ENCODE assay signal across 16 cellular contexts in genomic region chr22:46827072-46827780, GRCh38.
A peak's percentile ranks its signal among the peaks of the same experiment; 100 is the strongest.
DNase-seq lines count a peak whose midpoint lies in the region; TF ChIP-seq lines count a peak whose summit lies in the region.
"Had no signal": no experiment of that assay in that cellular context is flagged by ENCODE, and none has a peak within 500 bp of the region (broad histone marks: within the 10 kb centered on the region; RNA-seq: fewer than 3 reads in every experiment).

No MANE protein-coding gene starts in this region.

- H3K18ac ChIP-seq in mesendoderm (ENCODE audit: low read length), result no peak overlapping the region

- no TSS peak for BruUV-seq in Caco-2 (replicated peaks; lab: Mats Ljungman, UMichigan)

- DNase-seq in Caco-2 (peak in 1 of 2 experiments; percentile 27), H7 (peak; percentile 93), endodermal cell (peak; percentile 93), mesendoderm (peak; percentile 92), NCI-H1417 treated with DMSO at 0.1 percent for 48 hours (lab: John Stamatoyannopoulos, UW) (no peak), NCI-H2029 treated with DMSO at 0.1 percent for 48 hours (lab: John Stamatoyannopoulos, UW) (no peak)
- no peak for DNase-seq in activated effector memory CD4-positive, alpha-beta T cell treated with Interleukin-2 at 50 U/mL for 16 hours
- DNase-seq: activated T-cell treated with anti-CD3 and anti-CD28 coated beads, Interleukin-2, amount 50 U/mL, for 24 hours; CD4-positive, alpha-beta memory T cell; gastrocnemius medialis; GDM1; kidney; NCI-H1694; pancreas; stimulated activated CD4-positive, alpha-beta T cell treated with anti-CD3 and anti-CD28 coated beads, Interleukin-12 subunit alpha, Interleukin-12 subunit beta, amount 100 ng/mL, for 4 hours had no signal

- H3K4me1 Mint-ChIP-seq in Caco-2 (ENCODE audit: low read depth, unreplicated experiment) (peaks cover 11% of the 10 kb centered on the region), endodermal cell (peaks cover 20% of the 10 kb centered on the region)

- H3K9me3 Mint-ChIP-seq in Caco-2 (ENCODE audit: unreplicated experiment) (no peaks in the 10 kb centered on the region), endodermal cell (peaks cover 2% of the 10 kb centered on the region)
- H3K9me3 Mint-ChIP-seq: activated T-cell treated with anti-CD3 and anti-CD28 coated beads, Interleukin-2, amount 50 U/mL, for 24 hours; CD4-positive, alpha-beta memory T cell had no signal

- H2BK5ac ChIP-seq in mesendoderm (ENCODE audit: low read length), result no peak overlapping the region

- H3K27me3 Mint-ChIP-seq in Caco-2 (ENCODE audit: insufficient read depth, unreplicated experiment) (no peaks in the 10 kb centered on the region), endodermal cell (ENCODE audit: insufficient read depth) (no peaks in the 10 kb centered on the region)
- H3K27me3 Mint-ChIP-seq: activated T-cell treated with anti-CD3 and anti-CD28 coated beads, Interleukin-2, amount 50 U/mL, for 24 hours; CD4-positive, alpha-beta memory T cell had no signal

- no peak overlapping the region for H3K56ac ChIP-seq in mesendoderm (ENCODE audit: low read length)

- H3K4me3 Mint-ChIP-seq in Caco-2 (ENCODE audit: unreplicated experiment) (no peak overlapping the region), endodermal cell (no peak overlapping the region)
- H3K4me3 Mint-ChIP-seq: activated T-cell treated with anti-CD3 and anti-CD28 coated beads, Interleukin-2, amount 50 U/mL, for 24 hours; CD4-positive, alpha-beta memory T cell had no signal

- no peaks in the 10 kb centered on the region for H3K27me3 ChIP-seq in Caco-2 (replicated peaks; ENCODE audit: control insufficient read depth, insufficient read depth, low read length)
- no peaks in the 10 kb centered on the region for H3K27me3 ChIP-seq in H7 (ENCODE audit: control insufficient read depth, insufficient read depth, low read length)
- H3K27me3 ChIP-seq in endodermal cell (ENCODE audit: control insufficient read depth, insufficient read depth, low read length, poor library complexity, severe bottlenecking), result no peaks in the 10 kb centered on the region
- H3K27me3 ChIP-seq in mesendoderm (ENCODE audit: insufficient read depth, low read length, poor library complexity), result no peaks in the 10 kb centered on the region
- H3K27me3 ChIP-seq: adrenal gland, gastrocnemius medialis, pancreas had no signal

- no peak overlapping the region for H2BK120ac ChIP-seq in mesendoderm (ENCODE audit: low read depth, low read length)

- H3K9me3 ChIP-seq in Caco-2 (no peaks in the 10 kb centered on the region), endodermal cell (ENCODE audit: control insufficient read depth, low read length) (no peaks in the 10 kb centered on the region)
- H3K9me3 ChIP-seq: adrenal gland, gastrocnemius medialis, pancreas had no signal

- CTCF ChIA-PET in Caco-2 (lab: Charles Lee), result interaction anchor here (0.6 kb wide), 1 partner anchor 217 kb away, joined by 3 read pairs; no protein-coding TSS in a partner anchor

- H3K27ac Mint-ChIP-seq in Caco-2 (ENCODE audit: unreplicated experiment) (no peak overlapping the region), endodermal cell (peak overlapping the region; percentile 86)
- H3K27ac Mint-ChIP-seq: activated T-cell treated with anti-CD3 and anti-CD28 coated beads, Interleukin-2, amount 50 U/mL, for 24 hours had no signal

- intact Hi-C loops in Caco-2 (cut with micrococcal nuclease; ENCODE audit: unreplicated experiment), result no loop called here

- no peak overlapping the region for H3K4ac ChIP-seq in mesendoderm (ENCODE audit: low read depth, low read length)

- peaks cover 2% of the 10 kb centered on the region; the same call in 1 of the 2 replicates for H3K36me3 ChIP-seq in Caco-2 (ENCODE audit: control insufficient read depth, insufficient read depth, low read length)
- H3K36me3 ChIP-seq in H7 (replicated peaks; ENCODE audit: control insufficient read depth, insufficient read depth, low read length), result no peaks in the 10 kb centered on the region; the same call in 1 of the 2 replicates
- peaks cover 37% of the 10 kb centered on the region for H3K36me3 ChIP-seq in endodermal cell (ENCODE audit: control insufficient read depth, insufficient read depth, low read length)
- no peaks in the 10 kb centered on the region for H3K36me3 ChIP-seq in mesendoderm (ENCODE audit: control insufficient read depth, insufficient read depth, low read length)
- H3K36me3 ChIP-seq: gastrocnemius medialis, pancreas had no signal

- H3K9ac ChIP-seq in endodermal cell (ENCODE audit: extremely low read depth, low read length, poor library complexity, severe bottlenecking), result no peak overlapping the region
- no peak overlapping the region for H3K9ac ChIP-seq in mesendoderm (ENCODE audit: low read length)

- no peak overlapping the region for H2AK5ac ChIP-seq in mesendoderm (ENCODE audit: low read length)

- no peak overlapping the region for H4K5ac ChIP-seq in mesendoderm (ENCODE audit: low read length)

- 87% methylated on average over 23 to 27 of the region's 27 CpGs for WGBS in endodermal cell (ENCODE audit: insufficient coverage in 1 of 2, insufficient read length in 1 of 2), 2 experiments
- WGBS in mesendoderm (ENCODE audit: extremely low coverage, insufficient coverage, low lambda C conversion rate), result no CpG with 5 or more reads among the region's 27 CpGs

- H3K79me2 ChIP-seq in mesendoderm (ENCODE audit: control insufficient read depth, insufficient read depth, low read length), result no peaks in the 10 kb centered on the region

- no peak overlapping the region for H3K4me2 ChIP-seq in mesendoderm (ENCODE audit: low read length)

- H2BK15ac ChIP-seq in mesendoderm (replicated peaks; ENCODE audit: low read depth), result no peak overlapping the region

- no peak overlapping the region for H3K23ac ChIP-seq in mesendoderm (ENCODE audit: low read length)

- H3K4me1 ChIP-seq in Caco-2, result no peaks in the 10 kb centered on the region
- no peaks in the 10 kb centered on the region for H3K4me1 ChIP-seq in endodermal cell (ENCODE audit: control insufficient read depth, insufficient read depth, low read length)
- peaks cover 13% of the 10 kb centered on the region for H3K4me1 ChIP-seq in mesendoderm (ENCODE audit: control insufficient read depth, low read depth, low read length)
- H3K4me1 ChIP-seq: pancreas had no signal

- TF ChIP-seq CTCF in Caco-2 (IDR thresholded peaks at IDR 0.05; ENCODE audit: insufficient read depth in 1 of 2, low read depth in 1 of 2, low read length in 1 of 2, severe bottlenecking in 1 of 2, unreplicated experiment in 1 of 2) (peak; percentile 16), endodermal cell (conservative IDR thresholded peaks at IDR 0.05) (peak; percentile 87)

- H3K27ac ChIP-seq in endodermal cell (ENCODE audit: low read depth, low read length), result no peak overlapping the region
- H3K27ac ChIP-seq in mesendoderm (ENCODE audit: low read depth, low read length), result no peak overlapping the region
- H3K27ac ChIP-seq: adrenal gland, gastrocnemius medialis, pancreas had no signal

- H3K4me3 ChIP-seq in Caco-2 (ENCODE audit: low read depth, low read length) (no peak overlapping the region), H7 (ENCODE audit: insufficient read depth, low read depth, low read length) (no peak overlapping the region), endodermal cell (ENCODE audit: low read length) (no peak overlapping the region), mesendoderm (ENCODE audit: low read length) (no peak overlapping the region)
- H3K4me3 ChIP-seq: adrenal gland, gastrocnemius medialis, pancreas had no signal

- POLR2A ChIA-PET in Caco-2 (lab: Charles Lee), result no interaction called here

- no peak overlapping the region for H4K8ac ChIP-seq in mesendoderm (ENCODE audit: low read depth, low read length)

- H3K36me3 Mint-ChIP-seq in Caco-2 (ENCODE audit: insufficient read depth, unreplicated experiment) (peaks cover 26% of the 10 kb centered on the region), endodermal cell (ENCODE audit: low read depth) (peaks cover 28% of the 10 kb centered on the region)

- peaks cover 14% of the 10 kb centered on the region for H3K79me1 ChIP-seq in mesendoderm (ENCODE audit: low read length)

Comparison
In these comparisons a context has a peak if more than half of its experiments do, and no peak if none do; other contexts are left out.
1. DNase-seq: peak in H7 (single experiment), endodermal cell (single experiment) and mesendoderm (single experiment); none in activated effector memory CD4-positive, alpha-beta T cell treated with Interleukin-2 at 50 U/mL for 16 hours (single experiment), NCI-H1417 treated with DMSO at 0.1 percent for 48 hours (single experiment) and NCI-H2029 treated with DMSO at 0.1 percent for 48 hours (single experiment).